7 cellular contexts compared by ENCODE assay signal in the genomic region with DNA sequence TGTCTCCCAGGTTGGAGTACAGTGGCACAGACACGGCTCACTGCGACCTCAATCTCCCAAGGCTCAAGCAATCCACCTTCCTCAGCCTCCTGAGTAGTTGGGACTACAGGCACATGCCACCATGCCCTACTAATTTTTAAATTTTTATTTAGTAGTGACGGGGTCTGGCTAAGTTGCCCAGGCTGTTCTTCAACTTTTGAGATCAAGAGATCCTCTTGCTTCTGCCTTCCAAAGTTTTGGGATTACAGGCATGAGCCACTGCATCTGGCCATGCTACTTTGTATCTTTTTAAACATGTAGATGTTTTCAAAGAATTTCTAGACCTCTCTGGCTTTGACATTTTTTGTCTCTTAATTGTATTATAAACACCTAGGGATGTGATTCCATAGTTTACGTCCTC. TPM values are rescaled to one million over a fixed set of nuclear protein-coding genes. Genes with fewer than 3 reads are reported as not detected.
DNase-seq lines count a peak whose midpoint lies in the region; ATAC-seq and TF ChIP-seq lines count a peak whose summit lies in the region.

No MANE protein-coding gene starts in this region.

- WGBS in prostate gland = 85% methylated on average over 4 of the region's 4 CpGs

- no peak overlapping the region for H3K27ac ChIP-seq in parathyroid adenoma
- H3K27ac ChIP-seq in prostate gland = no peak overlapping the region

- H3K27me3 ChIP-seq in Loucy (ENCODE audit: insufficient read depth, low read length, poor library complexity, severe bottlenecking) (no peaks in the 10 kb centered on the region), parathyroid adenoma (ENCODE audit: control insufficient read depth, insufficient read depth, low read length) (no peaks in the 10 kb centered on the region), prostate gland (replicated peaks; ENCODE audit: insufficient read depth) (no peaks in the 10 kb centered on the region)

- intact Hi-C loops in prostate gland (cut with DNase I) = no loop called here

- H3K36me3 ChIP-seq in Loucy (ENCODE audit: insufficient read depth, low read length) (no peaks in the 10 kb centered on the region), parathyroid adenoma (ENCODE audit: control insufficient read depth, insufficient read depth, low read length) (no peaks in the 10 kb centered on the region), prostate gland (no peaks in the 10 kb centered on the region)

- H3K4me1 Mint-ChIP-seq in effector memory CD8-positive, alpha-beta T cell (ENCODE audit: low read depth in 2 of 2) = peaks cover 15 to 33% of the 10 kb centered on the region in 2 donors

- H3K27ac Mint-ChIP-seq in effector memory CD8-positive, alpha-beta T cell = peak overlapping the region; percentile 93 to 98

- peaks cover 13% of the 10 kb centered on the region; the same call in 1 of the 2 replicates for H3F3A ChIP-seq in Loucy (ENCODE audit: low read depth)

- H3K4me1 ChIP-seq in Loucy (ENCODE audit: insufficient read depth, low read length, poor library complexity, severe bottlenecking) = peaks cover 42% of the 10 kb centered on the region
- peaks cover 5% of the 10 kb centered on the region for H3K4me1 ChIP-seq in parathyroid adenoma
- peaks cover 3% of the 10 kb centered on the region for H3K4me1 ChIP-seq in prostate gland (replicated peaks)

- TF ChIP-seq POLR2A in prostate gland (IDR thresholded peaks at IDR 0.05) = no peak

- DNase-seq in effector memory CD8-positive, alpha-beta T cell = no peak
- no peak for DNase-seq in prostate gland (ENCODE audit: low spot score)
- no peak for DNase-seq in NCI-H187 (lab: John Stamatoyannopoulos, UW)
- DNase-seq in superior temporal gyrus (ENCODE audit: extremely low spot score) = no peak

- TF ChIP-seq CTCF in Loucy (conservative IDR thresholded peaks at IDR 0.05; ENCODE audit: low read length) (no peak), parathyroid adenoma (IDR thresholded peaks at IDR 0.05) (no peak), prostate gland (IDR thresholded peaks at IDR 0.05) (no peak)

- no peak for ATAC-seq in effector memory CD8-positive, alpha-beta T cell (replicated peaks)

- H4K20me1 ChIP-seq in Loucy (ENCODE audit: insufficient read depth, low read length, poor library complexity, severe bottlenecking) = no peaks in the 10 kb centered on the region

- H3K9me3 Mint-ChIP-seq in effector memory CD8-positive, alpha-beta T cell = no peaks in the 10 kb centered on the region

- peak overlapping the region; percentile 89 to 95 for H3K4me3 Mint-ChIP-seq in effector memory CD8-positive, alpha-beta T cell

- H3K9me3 ChIP-seq in Loucy (ENCODE audit: insufficient read depth, low read depth, low read length) = no peaks in the 10 kb centered on the region
- H3K9me3 ChIP-seq in parathyroid adenoma (ENCODE audit: control insufficient read depth, low read length) = no peaks in the 10 kb centered on the region
- no peaks in the 10 kb centered on the region for H3K9me3 ChIP-seq in prostate gland

- peaks cover 56% of the 10 kb centered on the region for H3K79me2 ChIP-seq in Loucy (ENCODE audit: insufficient read depth, low read length)
- H3K79me2 ChIP-seq in parathyroid adenoma = peaks cover 12% of the 10 kb centered on the region

- H3K9me2 ChIP-seq in Loucy (replicated peaks; ENCODE audit: low read depth, low read length) = no peaks in the 10 kb centered on the region

- H2AFZ ChIP-seq in Loucy (ENCODE audit: low read length) (0 out of 2 replicates have a peak overlapping the region, but pooled peaks have one; percentile 97), parathyroid adenoma (peak overlapping the region; percentile 95)

- peaks cover 19% of the 10 kb centered on the region for H3K36me3 Mint-ChIP-seq in effector memory CD8-positive, alpha-beta T cell (ENCODE audit: insufficient read depth)

- H3K4me3 ChIP-seq in GM08714 (ENCODE audit: low read length) = peak overlapping the region; percentile 75; the same call in 1 of the 2 replicates
- H3K4me3 ChIP-seq in Loucy (ENCODE audit: low read length, poor library complexity, severe bottlenecking) = peak overlapping the region; percentile 98
- no peak overlapping the region for H3K4me3 ChIP-seq in parathyroid adenoma (ENCODE audit: low read depth, low read length)
- H3K4me3 ChIP-seq in prostate gland = no peak overlapping the region

- H3K27me3 Mint-ChIP-seq in effector memory CD8-positive, alpha-beta T cell = no peaks in the 10 kb centered on the region

- peak overlapping the region; percentile 93 for H3K4me2 ChIP-seq in Loucy (ENCODE audit: low read depth, low read length, poor library complexity, severe bottlenecking)
- no peak overlapping the region for H3K4me2 ChIP-seq in parathyroid adenoma (ENCODE audit: low read length)

- H3K9ac ChIP-seq in Loucy (ENCODE audit: low read depth, low read length, poor library complexity, severe bottlenecking) (peak overlapping the region; percentile 82), parathyroid adenoma (no peak overlapping the region)

RNA-seq across cellular contexts. Expression of a gene that starts 1.4 kb away (rescaled TPM):
- total RNA-seq in prostate gland = 1 to 10 TPM; 3.2 to 4.2 TPM

RNA-seq across cellular contexts. Expression of a gene that starts 1.5 kb away (rescaled TPM):
- total RNA-seq in prostate gland = 10 to 100 TPM; 16.0 to 23.7 TPM

Comparison
In these comparisons a context has a peak if more than half of its experiments do, and no peak if none do; other contexts are left out.
1. H3K4me3 ChIP-seq: peak in GM08714 (single experiment) and Loucy (single experiment); none in parathyroid adenoma (single experiment) and prostate gland (0 of 2).